1 cellular context compared by ENCODE assay signal in genomic region chr1:27321813-27322568, GRCh38.
TF ChIP-seq lines count a peak whose summit lies in the region.

Gene TMEM222, plus strand, starts transcription at chr1:27322163. Its CDS starts 35 bp downstream, at chr1:27322198.

TF ChIP-seq in HepG2, 621 proteins besides CTCF, POLR2A, EP300 and RAD21 (continued from another document and continues in another):
- TF ChIP-seq PRDM15 (CRISPR knock-in tag; IDR thresholded peaks at IDR 0.05) (peak; percentile 91), MIER2 (CRISPR knock-in tag; IDR thresholded peaks at IDR 0.05) (0 out of 2 replicates have a peak, but pooled peaks have one; percentile 68), ZFP1 (CRISPR knock-in tag; IDR thresholded peaks at IDR 0.05) (peak; percentile 77; the same call in 1 of the 2 replicates), PRDM4 (CRISPR knock-in tag; IDR thresholded peaks at IDR 0.05; ENCODE audit: borderline replicate concordance) (no peak), FIP1L1 (IDR thresholded peaks at IDR 0.05; ENCODE audit: borderline replicate concordance, insufficient read depth, low read depth, low read length) (no peak), RFX1 (IDR thresholded peaks at IDR 0.05) (peak; percentile 44; the same call in 1 of the 2 replicates), ZBTB7B (CRISPR knock-in tag; IDR thresholded peaks at IDR 0.05) (peak; percentile 34; the same call in 1 of the 2 replicates), ZNF546 (CRISPR knock-in tag; conservative IDR thresholded peaks at IDR 0.05) (peak; percentile 50; the same call in 1 of the 2 replicates), NFIC (IDR thresholded peaks at IDR 0.05; ENCODE audit: low read length) (no peak), ATF1 (CRISPR knock-in tag; IDR thresholded peaks at IDR 0.05) (peak; percentile 88), PATZ1 (CRISPR knock-in tag; IDR thresholded peaks at IDR 0.05) (peak; percentile 79), TBP (CRISPR knock-in tag; IDR thresholded peaks at IDR 0.05) (no peak), ZNF331 (CRISPR knock-in tag; IDR thresholded peaks at IDR 0.05) (peak; percentile 85), MBNL3 (CRISPR knock-in tag; conservative IDR thresholded peaks at IDR 0.05) (no peak), PTBP1 (IDR thresholded peaks at IDR 0.05; ENCODE audit: low read depth, low read length, poor library complexity, severe bottlenecking) (peak; percentile 48), ZNF30 (CRISPR knock-in tag; IDR thresholded peaks at IDR 0.05) (no peak), ZNF468 (CRISPR knock-in tag; IDR thresholded peaks at IDR 0.05) (no peak), RARA (CRISPR knock-in tag; IDR thresholded peaks at IDR 0.05) (0 out of 2 replicates have a peak, but pooled peaks have one; percentile 43), U2AF2 (IDR thresholded peaks at IDR 0.05; ENCODE audit: low read depth, low read length) (no peak), ZBTB33 (CRISPR knock-in tag; IDR thresholded peaks at IDR 0.05) (peak; percentile 68; the same call in 1 of the 2 replicates), NRL (CRISPR knock-in tag; IDR thresholded peaks at IDR 0.05; ENCODE audit: borderline replicate concordance) (peak; percentile 80), SATB2 (CRISPR knock-in tag; IDR thresholded peaks at IDR 0.05) (0 out of 2 replicates have a peak, but pooled peaks have one; percentile 23), FLYWCH1 (CRISPR knock-in tag; IDR thresholded peaks at IDR 0.05) (0 out of 2 replicates have a peak, but pooled peaks have one; percentile 5), PBX2 (CRISPR knock-in tag; IDR thresholded peaks at IDR 0.05) (no peak), ZFP37 (CRISPR knock-in tag; IDR thresholded peaks at IDR 0.05; ENCODE audit: borderline replicate concordance) (no peak), PREB (CRISPR knock-in tag; IDR thresholded peaks at IDR 0.05) (no peak), SP5 (CRISPR knock-in tag; IDR thresholded peaks at IDR 0.05; ENCODE audit: borderline replicate concordance, low read depth) (peak; percentile 35; the same call in 1 of the 2 replicates), PHF5A (CRISPR knock-in tag; IDR thresholded peaks at IDR 0.05; ENCODE audit: low read depth, unreplicated experiment) (no peak), ZNF609 (CRISPR knock-in tag; IDR thresholded peaks at IDR 0.05; ENCODE audit: borderline replicate concordance) (0 out of 2 replicates have a peak, but pooled peaks have one; percentile 8), ZFAT (CRISPR knock-in tag; conservative IDR thresholded peaks at IDR 0.05) (no peak), GATA4 (IDR thresholded peaks at IDR 0.05; ENCODE audit: borderline replicate concordance, low read depth) (no peak), MZF1 (CRISPR knock-in tag; IDR thresholded peaks at IDR 0.05; ENCODE audit: borderline replicate concordance) (no peak), ZSCAN9 (CRISPR knock-in tag; IDR thresholded peaks at IDR 0.05; ENCODE audit: borderline replicate concordance) (peak; percentile 78), DMAP1 (CRISPR knock-in tag; IDR thresholded peaks at IDR 0.05) (peak; percentile 73; the same call in 1 of the 2 replicates), MLXIP (CRISPR knock-in tag; IDR thresholded peaks at IDR 0.05; ENCODE audit: borderline replicate concordance) (no peak), ADNP (CRISPR knock-in tag; IDR thresholded peaks at IDR 0.05) (no peak), HIVEP1 (CRISPR knock-in tag; IDR thresholded peaks at IDR 0.05) (peak; percentile 89), ZNF256 (CRISPR knock-in tag; conservative IDR thresholded peaks at IDR 0.05) (no peak)
